ENCODE assay signal across 21 cellular contexts in the genomic region with DNA sequence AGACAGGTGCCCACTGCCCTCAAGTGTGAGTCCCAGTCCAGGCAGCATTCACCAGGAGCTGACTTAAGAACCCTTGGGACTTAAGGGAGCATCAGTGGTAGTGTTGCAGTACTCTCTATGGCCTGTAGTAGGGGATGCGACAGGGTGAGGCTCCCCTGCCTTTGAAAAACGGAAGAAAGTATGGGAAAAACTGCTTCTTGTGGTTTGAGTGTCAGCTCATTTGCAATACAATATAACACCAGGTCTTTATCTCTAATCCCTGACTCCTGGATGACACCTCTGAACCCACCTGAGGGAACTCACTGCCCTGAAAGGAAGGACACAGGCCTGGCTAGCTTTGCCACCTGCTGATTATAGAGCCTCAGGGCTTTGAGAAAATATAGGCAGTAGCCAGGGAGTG.
DNase-seq lines count a peak whose midpoint lies in the region; ATAC-seq and TF ChIP-seq lines count a peak whose summit lies in the region.
"Had no signal": no experiment of that assay in that cellular context is flagged by ENCODE, and none has a peak within 500 bp of the region (broad histone marks: within the 10 kb centered on the region; RNA-seq: fewer than 3 reads in every experiment).

No MANE protein-coding gene starts in this region.

- H3K4me1 Mint-ChIP-seq in GM23338 (no peaks in the 10 kb centered on the region), Caco-2 (ENCODE audit: low read depth, unreplicated experiment) (no peaks in the 10 kb centered on the region)
- H3K4me1 Mint-ChIP-seq: activated CD8-positive, alpha-beta memory T cell treated with anti-CD3 and anti-CD28 coated beads, Interleukin-2, amount 10 ng/mL, durations not matched to agents 7 days and 5 days; B cell; naive B cell; stimulated activated memory B cell treated with anti-CD40 and anti-IgM and Interleukin-4, amounts not matched to agents 10 μg/mL and 1 μg/mL and 100 μg/mL, for 72 hours had no signal

- H3K27ac Mint-ChIP-seq in GM23338 (no peak overlapping the region), Caco-2 (ENCODE audit: unreplicated experiment) (no peak overlapping the region)
- H3K27ac Mint-ChIP-seq: activated CD8-positive, alpha-beta memory T cell treated with anti-CD3 and anti-CD28 coated beads, Interleukin-2, amount 10 ng/mL, durations not matched to agents 7 days and 5 days; activated naive CD4-positive, alpha-beta T cell treated with anti-CD3 and anti-CD28 coated beads, Interleukin-2, amount 50 U/mL, for 24 hours; B cell; naive B cell; stimulated activated memory B cell treated with anti-CD40 and anti-IgM and Interleukin-4, amounts not matched to agents 10 μg/mL and 1 μg/mL and 100 μg/mL, for 72 hours had no signal

- no peaks in the 10 kb centered on the region for H3K4me1 ChIP-seq in GM23338 (ENCODE audit: insufficient read depth)
- H3K4me1 ChIP-seq in MM.1S (ENCODE audit: low read length): no peaks in the 10 kb centered on the region
- H3K4me1 ChIP-seq in Caco-2: no peaks in the 10 kb centered on the region
- no peaks in the 10 kb centered on the region for H3K4me1 ChIP-seq in upper lobe of right lung
- H3K4me1 ChIP-seq: SJCRH30 had no signal

- no TSS peak for BruUV-seq in Caco-2 (replicated peaks; lab: Mats Ljungman, UMichigan)

- H3K27me3 ChIP-seq in GM06990 (replicated peaks; ENCODE audit: control insufficient read depth, insufficient read depth, low read length): no peaks in the 10 kb centered on the region
- H3K27me3 ChIP-seq in GM23338 (ENCODE audit: insufficient read depth): peaks cover 47% of the 10 kb centered on the region
- H3K27me3 ChIP-seq in MM.1S (replicated peaks; ENCODE audit: insufficient read depth, low read length): no peaks in the 10 kb centered on the region
- no peaks in the 10 kb centered on the region for H3K27me3 ChIP-seq in Caco-2 (replicated peaks; ENCODE audit: control insufficient read depth, insufficient read depth, low read length)
- no peaks in the 10 kb centered on the region for H3K27me3 ChIP-seq in upper lobe of right lung
- H3K27me3 ChIP-seq: SJCRH30 had no signal

- H3K36me3 Mint-ChIP-seq in GM23338 (ENCODE audit: low read depth): peaks cover 2% of the 10 kb centered on the region; the same call in 1 of the 3 replicates
- H3K36me3 Mint-ChIP-seq in Caco-2 (ENCODE audit: insufficient read depth, unreplicated experiment): no peaks in the 10 kb centered on the region
- H3K36me3 Mint-ChIP-seq: activated CD8-positive, alpha-beta memory T cell treated with anti-CD3 and anti-CD28 coated beads, Interleukin-2, amount 10 ng/mL, durations not matched to agents 7 days and 5 days; naive B cell; stimulated activated memory B cell treated with anti-CD40 and anti-IgM and Interleukin-4, amounts not matched to agents 10 μg/mL and 1 μg/mL and 100 μg/mL, for 72 hours had no signal

- H3K4me2 ChIP-seq in GM23338 (no peak overlapping the region), MM.1S (ENCODE audit: low read depth, low read length) (no peak overlapping the region)

- POLR2A ChIA-PET in Caco-2 (lab: Charles Lee): no interaction called here

- no peak overlapping the region for H3K9ac ChIP-seq in MM.1S (ENCODE audit: low read length)

- H3K27ac ChIP-seq in GM23338 (ENCODE audit: low read depth) (no peak overlapping the region), MM.1S (ENCODE audit: low read length) (no peak overlapping the region), upper lobe of right lung (no peak overlapping the region)
- H3K27ac ChIP-seq: SJCRH30 had no signal

- H3F3A ChIP-seq in GM23338 (replicated peaks; ENCODE audit: low read depth) (no peaks in the 10 kb centered on the region), MM.1S (ENCODE audit: insufficient read depth, low read length) (no peaks in the 10 kb centered on the region)

- peaks cover 42% of the 10 kb centered on the region for H3K27me3 Mint-ChIP-seq in GM23338 (ENCODE audit: insufficient read depth, low read depth, poor library complexity)
- no peaks in the 10 kb centered on the region for H3K27me3 Mint-ChIP-seq in Caco-2 (ENCODE audit: insufficient read depth, unreplicated experiment)
- H3K27me3 Mint-ChIP-seq: activated CD8-positive, alpha-beta memory T cell treated with anti-CD3 and anti-CD28 coated beads, Interleukin-2, amount 10 ng/mL, durations not matched to agents 7 days and 5 days; activated naive CD4-positive, alpha-beta T cell treated with anti-CD3 and anti-CD28 coated beads, Interleukin-2, amount 50 U/mL, for 24 hours; B cell; naive B cell; stimulated activated memory B cell treated with anti-CD40 and anti-IgM and Interleukin-4, amounts not matched to agents 10 μg/mL and 1 μg/mL and 100 μg/mL, for 72 hours had no signal

- H3K36me3 ChIP-seq in GM06990 (ENCODE audit: control insufficient read depth, insufficient read depth, low read length): no peaks in the 10 kb centered on the region
- no peaks in the 10 kb centered on the region for H3K36me3 ChIP-seq in GM23338 (ENCODE audit: insufficient read depth)
- no peaks in the 10 kb centered on the region for H3K36me3 ChIP-seq in MM.1S (replicated peaks; ENCODE audit: insufficient read depth, low read length)
- no peaks in the 10 kb centered on the region for H3K36me3 ChIP-seq in Caco-2 (ENCODE audit: control insufficient read depth, insufficient read depth, low read length)
- no peaks in the 10 kb centered on the region for H3K36me3 ChIP-seq in upper lobe of right lung
- H3K36me3 ChIP-seq: SJCRH30 had no signal

- TF ChIP-seq CTCF in GM06990 (IDR thresholded peaks at IDR 0.05; ENCODE audit: insufficient read depth, low read length, poor library complexity, severe bottlenecking): peak; percentile 24
- peak; percentile 27 to 41; a peak in 2 of 4 replicates for TF ChIP-seq CTCF in GM23338 (conservative IDR thresholded peaks at IDR 0.05; ENCODE audit: low read depth in 2 of 2)
- TF ChIP-seq CTCF in MM.1S (IDR thresholded peaks at IDR 0.05; ENCODE audit: low read length): peak; percentile 12; the same call in 1 of the 2 replicates
- no peak for TF ChIP-seq CTCF in Caco-2 (IDR thresholded peaks at IDR 0.05; ENCODE audit: insufficient read depth in 1 of 2, low read depth in 1 of 2, low read length in 1 of 2, severe bottlenecking in 1 of 2, unreplicated experiment in 1 of 2)
- TF ChIP-seq CTCF in upper lobe of right lung (IDR thresholded peaks at IDR 0.05): no peak

- CTCF ChIA-PET in Caco-2 (lab: Charles Lee): no interaction called here

- H3K9me2 ChIP-seq in GM23338 (ENCODE audit: insufficient read depth): no peaks in the 10 kb centered on the region
- H3K9me2 ChIP-seq in MM.1S (replicated peaks; ENCODE audit: insufficient read depth, low read length): no peaks in the 10 kb centered on the region

- H3K9me3 Mint-ChIP-seq in GM23338: peaks cover 24% of the 10 kb centered on the region; the same call in 2 of the 3 replicates
- peaks cover 9% of the 10 kb centered on the region for H3K9me3 Mint-ChIP-seq in Caco-2 (ENCODE audit: unreplicated experiment)

- H4K20me1 ChIP-seq in GM23338 (replicated peaks; ENCODE audit: insufficient read depth): no peaks in the 10 kb centered on the region
- H4K20me1 ChIP-seq in MM.1S (ENCODE audit: insufficient read depth, low read length): no peaks in the 10 kb centered on the region

- H3K9me3 ChIP-seq in MM.1S (replicated peaks; ENCODE audit: insufficient read depth, low read length) (no peaks in the 10 kb centered on the region), Caco-2 (no peaks in the 10 kb centered on the region), upper lobe of right lung (no peaks in the 10 kb centered on the region)
- H3K9me3 ChIP-seq: SJCRH30 had no signal

- ATAC-seq in GM23338 (peak; percentile 99), upper lobe of right lung (no peak)
- ATAC-seq: activated CD8-positive, alpha-beta memory T cell treated with anti-CD3 and anti-CD28 coated beads, Interleukin-2, amount 10 ng/mL, durations not matched to agents 7 days and 5 days; stimulated activated memory B cell treated with anti-CD40 and anti-IgM and Interleukin-4, amounts not matched to agents 10 μg/mL and 1 μg/mL and 100 μg/mL, for 72 hours had no signal

- H2AFZ ChIP-seq in GM23338: no peak overlapping the region
- H2AFZ ChIP-seq in MM.1S (ENCODE audit: low read length): no peak overlapping the region

- H3K4me3 Mint-ChIP-seq in GM23338: no peak overlapping the region
- no peak overlapping the region for H3K4me3 Mint-ChIP-seq in Caco-2 (ENCODE audit: unreplicated experiment)
- H3K4me3 Mint-ChIP-seq: activated CD8-positive, alpha-beta memory T cell treated with anti-CD3 and anti-CD28 coated beads, Interleukin-2, amount 10 ng/mL, durations not matched to agents 7 days and 5 days; activated naive CD4-positive, alpha-beta T cell treated with anti-CD3 and anti-CD28 coated beads, Interleukin-2, amount 50 U/mL, for 24 hours; B cell; naive B cell; stimulated activated memory B cell treated with anti-CD40 and anti-IgM and Interleukin-4, amounts not matched to agents 10 μg/mL and 1 μg/mL and 100 μg/mL, for 72 hours had no signal

- DNase-seq in GM06990 (ENCODE audit: extremely low read depth, insufficient read length) (no peak), GM23338 (ENCODE audit: low spot score) (peak; percentile 74), MM.1S (no peak), iPS DF 19.7 (ENCODE audit: low read depth, low spot score) (peak; percentile 40), Caco-2 (no peak), SW 1271 (lab: John Stamatoyannopoulos, UW) (no peak), middle frontal gyrus (ENCODE audit: extremely low spot score, low spot score) (no peak), upper lobe of right lung (no peak)
- DNase-seq: activated CD8-positive, alpha-beta memory T cell treated with anti-CD3 and anti-CD28 coated beads, Interleukin-2, amount 10 ng/mL, durations not matched to agents 7 days and 5 days; central memory CD4-positive, alpha-beta T cell; GF-D8; glutamatergic neuron; GOT3; naive B cell; NCI-H146; NCI-H748 treated with DMSO at 0.1 percent for 48 hours; SJCRH30; stimulated activated CD4-positive, alpha-beta T cell treated with anti-CD3 and anti-CD28 coated beads, Interleukin-4, amount 100 ng/mL, for 24 hours had no signal

- H3K4me3 ChIP-seq in GM06990 (replicated peaks; ENCODE audit: low read depth, low read length): no peak overlapping the region
- no peak overlapping the region for H3K4me3 ChIP-seq in GM23338
- H3K4me3 ChIP-seq in MM.1S (ENCODE audit: low read length): no peak overlapping the region
- H3K4me3 ChIP-seq in Caco-2 (ENCODE audit: low read depth, low read length): no peak overlapping the region
- H3K4me3 ChIP-seq in upper lobe of right lung: no peak overlapping the region
- H3K4me3 ChIP-seq: SJCRH30 had no signal

- intact Hi-C loops in Caco-2 (cut with micrococcal nuclease; ENCODE audit: unreplicated experiment) (no loop called here), upper lobe of right lung (cut with DNase I) (no loop called here)

- H3K79me2 ChIP-seq in GM23338 (replicated peaks; ENCODE audit: insufficient read depth) (no peaks in the 10 kb centered on the region), MM.1S (ENCODE audit: low read length) (no peaks in the 10 kb centered on the region)

TF ChIP-seq in GM23338, 12 proteins besides CTCF, POLR2A, EP300 and RAD21:
- TF ChIP-seq JUNB (IDR thresholded peaks at IDR 0.05; ENCODE audit: unreplicated experiment) (no peak), POLR2AphosphoS5 (IDR thresholded peaks at IDR 0.05; ENCODE audit: low read depth) (peak; percentile 36; the same call in 1 of the 2 replicates)

Comparison
In these comparisons a context has a peak if more than half of its experiments do, and no peak if none do; other contexts are left out.
1. DNase-seq: peak in GM23338 (single experiment) and iPS DF 19.7 (single experiment); none in GM06990 (single experiment), MM.1S (single experiment), Caco-2 (0 of 2), SW 1271 (0 of 2), middle frontal gyrus (single experiment) and upper lobe of right lung (single experiment).
2. CTCF ChIP-seq: peak in GM06990 (single experiment), GM23338 (2 of 2) and MM.1S (single experiment); none in Caco-2 (0 of 2) and upper lobe of right lung (single experiment).